In genomic region chr5:62560786-62561185, GRCh38 we compare ENCODE assay signal across 31 cellular contexts.
"Had no signal": no experiment of that assay in that cellular context is flagged by ENCODE, and none has a peak within 500 bp of the region (broad histone marks: within the 10 kb centered on the region; RNA-seq: fewer than 3 reads in every experiment).

No MANE protein-coding gene starts in this region.

- H3K27me3 Mint-ChIP-seq: naive thymus-derived CD8-positive, alpha-beta T cell; stimulated activated naive B cell treated with anti-CD40 and anti-IgM and Interleukin-4, amounts not matched to agents 10 μg/mL and 1 μg/mL and 100 μg/mL, for 72 hours had no signal

- H3K4me1 Mint-ChIP-seq: immature natural killer cell; nephron; neural crest cell; stimulated activated naive B cell treated with anti-CD40 and anti-IgM and Interleukin-4, amounts not matched to agents 10 μg/mL and 1 μg/mL and 100 μg/mL, for 72 hours had no signal

- H3K4me1 ChIP-seq: left lung, lower lobe of right lung, pancreas, prostate gland, right atrium auricular region, right lobe of liver, stomach, tibial artery, upper lobe of right lung had no signal

- H3K4me3 Mint-ChIP-seq: immature natural killer cell; naive thymus-derived CD8-positive, alpha-beta T cell; nephron; neural crest cell; stimulated activated naive B cell treated with anti-CD40 and anti-IgM and Interleukin-4, amounts not matched to agents 10 μg/mL and 1 μg/mL and 100 μg/mL, for 72 hours had no signal

- ATAC-seq: left colon; left lung; lower lobe of right lung; naive thymus-derived CD8-positive, alpha-beta T cell; pancreas; right lobe of liver; stimulated activated naive B cell treated with anti-CD40 and anti-IgM and Interleukin-4, amounts not matched to agents 10 μg/mL and 1 μg/mL and 100 μg/mL, for 72 hours; stimulated activated naive CD8-positive, alpha-beta T cell treated with anti-CD3 and anti-CD28 coated beads, Interleukin-15, Interleukin-2, amounts not matched to agents 100 U/mL and 50 U/mL, for 24 hours; upper lobe of right lung had no signal

- H3K9me3 ChIP-seq: lower lobe of right lung, pancreas, prostate gland, right atrium auricular region, right lobe of liver, stomach, thoracic aorta, tibial artery, upper lobe of right lung had no signal

- FAIRE-seq: islet of Langerhans, pancreas, urothelium cell line had no signal

- H3K4me3 ChIP-seq: left lung, lower lobe of right lung, pancreas, prostate gland, right atrium auricular region, right lobe of liver, skin epidermis, stomach, thoracic aorta, tibial artery, upper lobe of right lung had no signal

- H3K9me3 Mint-ChIP-seq: immature natural killer cell had no signal

- H3K36me3 ChIP-seq: pancreas, prostate gland, right atrium auricular region, right lobe of liver had no signal

- DNase-seq: hypothalamus; immature natural killer cell; kidney; left colon; left lung; lower lobe of right lung; mammary epithelial cell; mesenchymal stem cell; naive thymus-derived CD8-positive, alpha-beta T cell; nucleus accumbens; pancreas; posterior cingulate gyrus; right lobe of liver; stimulated activated CD4-positive, alpha-beta T cell treated with anti-CD3 and anti-CD28 coated beads, Interleukin-12 subunit alpha, Interleukin-12 subunit beta, amount 100 ng/mL, for 4 hours; stimulated activated CD4-positive, alpha-beta T cell treated with anti-CD3 and anti-CD28 coated beads, Interleukin-15, amount 100 ng/mL, for 24 hours; stimulated activated CD4-positive, alpha-beta T cell treated with anti-CD3 and anti-CD28 coated beads, Interleukin-2, amount 100 ng/mL, for 24 hours; stimulated activated CD4-positive, alpha-beta T cell treated with anti-CD3 and anti-CD28 coated beads, Interleukin-4, amount 100 ng/mL, for 1 hour; stimulated activated naive B cell treated with anti-CD40 and anti-IgM and Interleukin-4, amounts not matched to agents 10 μg/mL and 1 μg/mL and 100 μg/mL, for 72 hours; stimulated activated naive CD8-positive, alpha-beta T cell treated with anti-CD3 and anti-CD28 coated beads, Interleukin-15, Interleukin-2, amounts not matched to agents 100 U/mL and 50 U/mL, for 24 hours; stomach; tibial artery; trophoblast cell; upper lobe of right lung had no signal

- H3K27ac ChIP-seq: left lung, lower lobe of right lung, pancreas, prostate gland, right atrium auricular region, right lobe of liver, skin epidermis, stomach, thoracic aorta, tibial artery, upper lobe of right lung had no signal

- H3K27ac Mint-ChIP-seq: nephron; stimulated activated naive B cell treated with anti-CD40 and anti-IgM and Interleukin-4, amounts not matched to agents 10 μg/mL and 1 μg/mL and 100 μg/mL, for 72 hours had no signal

- H3K27me3 ChIP-seq: left lung, pancreas, right atrium auricular region, right lobe of liver, stomach, tibial artery, upper lobe of right lung had no signal
